In genomic region chr11:40360206-40360798, GRCh38 we compare ENCODE assay signal across 16 cellular contexts.
DNase-seq lines count a peak whose midpoint lies in the region; ATAC-seq and TF ChIP-seq lines count a peak whose summit lies in the region.
"Had no signal": no experiment of that assay in that cellular context is flagged by ENCODE, and none has a peak within 500 bp of the region (broad histone marks: within the 10 kb centered on the region; RNA-seq: fewer than 3 reads in every experiment).

No MANE protein-coding gene starts in this region.

- H4K20me1 ChIP-seq in hepatocyte (ENCODE audit: insufficient read depth, poor library complexity, severe bottlenecking), result no peaks in the 10 kb centered on the region

- peak overlapping the region; percentile 25 for H3K4me2 ChIP-seq in hepatocyte
- H3K4me2 ChIP-seq: GM23338 had no signal

- peak; percentile 10 for DNase-seq in OCI-M1 (lab: John Stamatoyannopoulos, UW)
- peak; percentile 16 for DNase-seq in hepatocyte (ENCODE audit: low spot score)
- peak; percentile 16 for DNase-seq in mucosa of gallbladder (ENCODE audit: low spot score)
- DNase-seq in CD14-positive monocyte (ENCODE audit: low spot score), result no peak
- no peak for DNase-seq in stimulated activated naive CD8-positive, alpha-beta T cell treated with anti-CD3 and anti-CD28 coated beads, Interleukin-15, amount 100 ng/mL, for 72 hours
- DNase-seq: C1 segment of cervical spinal cord; Caco-2; CD4-positive, CD25-positive, alpha-beta regulatory T cell; CD8-positive, alpha-beta T cell; DMS53; DMS79 treated with DMSO at 0.1 percent for 48 hours; GF-D8; HFFc6 had no signal

- H3K4me1 Mint-ChIP-seq in CD14-positive monocyte, result no peaks in the 10 kb centered on the region
- H3K4me1 Mint-ChIP-seq in stimulated activated naive CD8-positive, alpha-beta T cell treated with anti-CD3 and anti-CD28 coated beads, Interleukin-15, amount 100 ng/mL, for 72 hours, result no peaks in the 10 kb centered on the region
- H3K4me1 Mint-ChIP-seq: CD4-positive, CD25-positive, alpha-beta regulatory T cell had no signal

- H3K9me3 Mint-ChIP-seq in CD14-positive monocyte, result peaks cover 0 to 14% (median 5%) of the 10 kb centered on the region in 7 donors
- peaks cover 12 to 43% of the 10 kb centered on the region in 2 donors for H3K9me3 Mint-ChIP-seq in stimulated activated naive CD8-positive, alpha-beta T cell treated with anti-CD3 and anti-CD28 coated beads, Interleukin-15, amount 100 ng/mL, for 72 hours
- H3K9me3 Mint-ChIP-seq: GM23338, HFFc6 had no signal

- no peaks in the 10 kb centered on the region for H3K9me2 ChIP-seq in hepatocyte (replicated peaks; ENCODE audit: insufficient read depth)

- no peaks in the 10 kb centered on the region for H3K36me3 ChIP-seq in hepatocyte (replicated peaks; ENCODE audit: insufficient read depth, low read depth)
- H3K36me3 ChIP-seq: HAP-1 had no signal

- no peaks in the 10 kb centered on the region for H3K27me3 Mint-ChIP-seq in CD14-positive monocyte (ENCODE audit: low read depth in 3 of 3)
- no peaks in the 10 kb centered on the region for H3K27me3 Mint-ChIP-seq in stimulated activated naive CD8-positive, alpha-beta T cell treated with anti-CD3 and anti-CD28 coated beads, Interleukin-15, amount 100 ng/mL, for 72 hours
- H3K27me3 Mint-ChIP-seq: CD4-positive, CD25-positive, alpha-beta regulatory T cell had no signal

- TF ChIP-seq CTCF in hepatocyte (IDR thresholded peaks at IDR 0.05; ENCODE audit: poor library complexity) (no peak), CD14-positive monocyte (IDR thresholded peaks at IDR 0.05) (no peak)

- peak overlapping the region; percentile 0 for H3K27ac ChIP-seq in hepatocyte

- no peaks in the 10 kb centered on the region for H3K9me3 ChIP-seq in hepatocyte (ENCODE audit: low read depth)
- H3K9me3 ChIP-seq: Caco-2, HAP-1 had no signal

- H3K27ac Mint-ChIP-seq in CD14-positive monocyte, result no peak overlapping the region
- H3K27ac Mint-ChIP-seq in stimulated activated naive CD8-positive, alpha-beta T cell treated with anti-CD3 and anti-CD28 coated beads, Interleukin-15, amount 100 ng/mL, for 72 hours, result no peak overlapping the region
- H3K27ac Mint-ChIP-seq: CD4-positive, CD25-positive, alpha-beta regulatory T cell; CD8-positive, alpha-beta T cell; GM23338; HFFc6 had no signal

- no peak overlapping the region for H3K4me3 ChIP-seq in hepatocyte
- H3K4me3 ChIP-seq: GM23338, HAP-1 had no signal

- H3K4me1 ChIP-seq in hepatocyte (ENCODE audit: insufficient read depth), result no peaks in the 10 kb centered on the region
- H3K4me1 ChIP-seq: Caco-2, HAP-1 had no signal

- H3K79me2 ChIP-seq in hepatocyte, result no peaks in the 10 kb centered on the region

- H3K36me3 Mint-ChIP-seq in CD14-positive monocyte, result no peaks in the 10 kb centered on the region
- H3K36me3 Mint-ChIP-seq: CD4-positive, CD25-positive, alpha-beta regulatory T cell; CD8-positive, alpha-beta T cell had no signal

- 63% methylated on average over 5 of the region's 5 CpGs for WGBS in hepatocyte (ENCODE audit: low lambda C conversion rate, missing lambda C conversion rate)

- H2AFZ ChIP-seq in hepatocyte, result no peak overlapping the region
- H2AFZ ChIP-seq: GM23338 had no signal

- intact Hi-C loops in CD14-positive monocyte (cut with micrococcal nuclease), result no loop called here

- H3K4me3 Mint-ChIP-seq in CD14-positive monocyte, result no peak overlapping the region
- H3K4me3 Mint-ChIP-seq in stimulated activated naive CD8-positive, alpha-beta T cell treated with anti-CD3 and anti-CD28 coated beads, Interleukin-15, amount 100 ng/mL, for 72 hours, result no peak overlapping the region
- H3K4me3 Mint-ChIP-seq: CD4-positive, CD25-positive, alpha-beta regulatory T cell; CD8-positive, alpha-beta T cell; GM23338; HFFc6 had no signal

- ATAC-seq in HG03045 (IDR thresholded peaks at IDR 0.05; ENCODE audit: unreplicated experiment), result no peak
- ATAC-seq in stimulated activated naive CD8-positive, alpha-beta T cell treated with anti-CD3 and anti-CD28 coated beads, Interleukin-15, amount 100 ng/mL, for 72 hours, result no peak
- ATAC-seq: CD8-positive, alpha-beta T cell; GM23338 had no signal

- H3K27me3 ChIP-seq in hepatocyte, result no peaks in the 10 kb centered on the region

Comparison
In these comparisons a context has a peak if more than half of its experiments do, and no peak if none do; other contexts are left out.
1. DNase-seq: peak in OCI-M1 (single experiment), hepatocyte (single experiment) and mucosa of gallbladder (single experiment); none in CD14-positive monocyte (single experiment) and stimulated activated naive CD8-positive, alpha-beta T cell treated with anti-CD3 and anti-CD28 coated beads, Interleukin-15, amount 100 ng/mL, for 72 hours (0 of 2).